Comparison of ENCODE assay signal across 1 cellular context in the genomic region with DNA sequence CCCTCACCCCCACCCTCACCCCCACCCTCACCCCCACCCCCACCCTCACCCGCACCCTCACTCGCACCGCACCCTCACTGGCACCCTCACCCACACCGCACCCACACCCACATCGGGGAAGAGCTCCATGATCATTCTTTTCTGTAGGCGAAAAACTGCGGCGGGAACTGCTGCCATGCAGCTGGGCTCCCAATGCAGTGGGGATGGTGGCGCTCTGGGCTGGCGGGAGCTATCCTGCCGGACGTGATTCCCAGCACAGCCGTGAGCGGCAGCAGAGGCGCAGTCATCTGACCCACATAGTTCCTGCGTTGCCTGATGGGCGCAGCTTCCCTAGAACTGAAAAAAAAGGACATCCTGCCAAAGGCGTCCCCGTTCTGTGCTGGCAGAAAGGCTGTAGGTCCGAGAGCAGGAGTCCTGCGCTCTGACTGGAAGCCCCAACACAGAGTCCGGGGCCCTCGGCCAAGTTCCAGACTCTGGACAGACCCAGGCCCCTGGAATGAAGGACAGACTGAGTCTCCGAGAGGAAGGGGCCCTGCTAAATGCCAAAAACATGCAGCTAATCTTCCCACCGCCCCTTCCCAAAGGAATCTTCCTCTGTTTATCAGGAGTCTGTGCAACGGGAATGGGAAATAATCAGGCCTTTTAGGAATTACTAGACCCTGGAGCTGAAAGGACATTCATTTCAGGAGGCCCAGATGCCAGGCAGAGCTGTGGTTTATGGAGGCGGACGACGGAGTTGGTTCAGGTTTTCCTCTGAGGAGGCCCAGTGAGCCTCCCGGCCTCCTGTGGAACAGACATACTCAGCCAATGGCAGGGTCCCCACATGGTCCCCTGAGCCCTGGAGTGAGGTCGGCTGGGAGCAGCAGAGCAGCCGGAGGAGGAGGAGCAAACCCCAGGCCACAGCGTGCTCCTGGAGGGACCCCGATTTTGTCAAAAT.
TF ChIP-seq lines count a peak whose summit lies in the region.

No MANE protein-coding gene starts in this region.

TF ChIP-seq in HepG2, 621 proteins besides CTCF, POLR2A, EP300 and RAD21 (continued from another document and continues in another):
- TF ChIP-seq, protein P1, sequence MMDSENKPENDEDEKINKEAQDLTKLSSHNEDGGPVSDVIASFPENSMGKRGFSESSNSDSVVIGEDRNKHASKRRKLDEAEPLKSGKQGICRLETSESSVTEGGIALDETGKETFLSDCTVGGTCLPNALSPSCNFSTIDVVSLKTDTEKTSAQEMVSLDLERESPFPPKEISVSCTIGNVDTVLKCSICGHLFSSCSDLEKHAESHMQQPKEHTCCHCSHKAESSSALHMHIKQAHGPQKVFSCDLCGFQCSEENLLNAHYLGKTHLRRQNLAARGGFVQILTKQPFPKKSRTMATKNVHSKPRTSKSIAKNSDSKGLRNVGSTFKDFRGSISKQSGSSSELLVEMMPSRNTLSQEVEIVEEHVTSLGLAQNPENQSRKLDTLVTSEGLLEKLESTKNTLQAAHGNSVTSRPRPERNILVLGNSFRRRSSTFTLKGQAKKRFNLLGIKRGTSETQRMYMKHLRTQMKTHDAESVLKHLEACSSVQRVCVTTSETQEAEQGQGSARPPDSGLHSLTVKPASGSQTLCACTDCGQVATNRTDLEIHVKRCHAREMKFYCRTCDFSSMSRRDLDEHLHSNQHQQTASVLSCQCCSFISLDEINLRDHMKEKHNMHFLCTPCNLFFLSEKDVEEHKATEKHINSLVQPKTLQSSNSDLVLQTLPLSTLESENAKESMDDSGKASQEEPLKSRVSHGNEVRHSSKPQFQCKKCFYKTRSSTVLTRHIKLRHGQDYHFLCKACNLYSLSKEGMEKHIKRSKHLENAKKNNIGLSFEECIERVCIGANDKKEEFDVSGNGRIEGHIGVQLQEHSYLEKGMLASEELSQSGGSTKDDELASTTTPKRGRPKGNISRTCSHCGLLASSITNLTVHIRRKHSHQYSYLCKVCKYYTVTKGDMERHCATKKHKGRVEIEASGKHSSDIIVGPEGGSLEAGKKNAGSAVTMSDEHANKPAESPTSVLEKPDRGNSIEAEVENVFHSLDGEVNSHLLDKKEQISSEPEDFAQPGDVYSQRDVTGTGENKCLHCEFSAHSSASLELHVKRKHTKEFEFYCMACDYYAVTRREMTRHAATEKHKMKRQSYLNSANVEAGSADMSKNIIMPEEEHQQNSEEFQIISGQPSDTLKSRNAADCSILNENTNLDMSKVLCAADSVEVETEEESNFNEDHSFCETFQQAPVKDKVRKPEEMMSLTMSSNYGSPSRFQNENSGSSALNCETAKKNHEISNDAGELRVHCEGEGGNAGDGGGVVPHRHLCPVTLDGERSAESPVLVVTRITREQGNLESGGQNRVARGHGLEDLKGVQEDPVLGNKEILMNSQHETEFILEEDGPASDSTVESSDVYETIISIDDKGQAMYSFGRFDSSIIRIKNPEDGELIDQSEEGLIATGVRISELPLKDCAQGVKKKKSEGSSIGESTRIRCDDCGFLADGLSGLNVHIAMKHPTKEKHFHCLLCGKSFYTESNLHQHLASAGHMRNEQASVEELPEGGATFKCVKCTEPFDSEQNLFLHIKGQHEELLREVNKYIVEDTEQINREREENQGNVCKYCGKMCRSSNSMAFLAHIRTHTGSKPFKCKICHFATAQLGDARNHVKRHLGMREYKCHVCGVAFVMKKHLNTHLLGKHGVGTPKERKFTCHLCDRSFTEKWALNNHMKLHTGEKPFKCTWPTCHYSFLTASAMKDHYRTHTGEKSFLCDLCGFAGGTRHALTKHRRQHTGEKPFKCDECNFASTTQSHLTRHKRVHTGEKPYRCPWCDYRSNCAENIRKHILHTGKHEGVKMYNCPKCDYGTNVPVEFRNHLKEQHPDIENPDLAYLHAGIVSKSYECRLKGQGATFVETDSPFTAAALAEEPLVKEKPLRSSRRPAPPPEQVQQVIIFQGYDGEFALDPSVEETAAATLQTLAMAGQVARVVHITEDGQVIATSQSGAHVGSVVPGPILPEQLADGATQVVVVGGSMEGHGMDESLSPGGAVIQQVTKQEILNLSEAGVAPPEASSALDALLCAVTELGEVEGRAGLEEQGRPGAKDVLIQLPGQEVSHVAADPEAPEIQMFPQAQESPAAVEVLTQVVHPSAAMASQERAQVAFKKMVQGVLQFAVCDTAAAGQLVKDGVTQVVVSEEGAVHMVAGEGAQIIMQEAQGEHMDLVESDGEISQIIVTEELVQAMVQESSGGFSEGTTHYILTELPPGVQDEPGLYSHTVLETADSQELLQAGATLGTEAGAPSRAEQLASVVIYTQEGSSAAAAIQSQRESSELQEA (CRISPR knock-in tag; IDR thresholded peaks at IDR 0.05; ENCODE audit: not compliant biosample characterization): peak; percentile 15
- TF ChIP-seq RXRA (CRISPR knock-in tag; IDR thresholded peaks at IDR 0.05): peak; percentile 60; the same call in 1 of the 2 replicates
- TF ChIP-seq SP5 (CRISPR knock-in tag; IDR thresholded peaks at IDR 0.05; ENCODE audit: borderline replicate concordance, low read depth): no peak
- TF ChIP-seq NFYB (CRISPR knock-in tag; IDR thresholded peaks at IDR 0.05): no peak; the same call in 1 of the 2 replicates
- TF ChIP-seq, protein P2, sequence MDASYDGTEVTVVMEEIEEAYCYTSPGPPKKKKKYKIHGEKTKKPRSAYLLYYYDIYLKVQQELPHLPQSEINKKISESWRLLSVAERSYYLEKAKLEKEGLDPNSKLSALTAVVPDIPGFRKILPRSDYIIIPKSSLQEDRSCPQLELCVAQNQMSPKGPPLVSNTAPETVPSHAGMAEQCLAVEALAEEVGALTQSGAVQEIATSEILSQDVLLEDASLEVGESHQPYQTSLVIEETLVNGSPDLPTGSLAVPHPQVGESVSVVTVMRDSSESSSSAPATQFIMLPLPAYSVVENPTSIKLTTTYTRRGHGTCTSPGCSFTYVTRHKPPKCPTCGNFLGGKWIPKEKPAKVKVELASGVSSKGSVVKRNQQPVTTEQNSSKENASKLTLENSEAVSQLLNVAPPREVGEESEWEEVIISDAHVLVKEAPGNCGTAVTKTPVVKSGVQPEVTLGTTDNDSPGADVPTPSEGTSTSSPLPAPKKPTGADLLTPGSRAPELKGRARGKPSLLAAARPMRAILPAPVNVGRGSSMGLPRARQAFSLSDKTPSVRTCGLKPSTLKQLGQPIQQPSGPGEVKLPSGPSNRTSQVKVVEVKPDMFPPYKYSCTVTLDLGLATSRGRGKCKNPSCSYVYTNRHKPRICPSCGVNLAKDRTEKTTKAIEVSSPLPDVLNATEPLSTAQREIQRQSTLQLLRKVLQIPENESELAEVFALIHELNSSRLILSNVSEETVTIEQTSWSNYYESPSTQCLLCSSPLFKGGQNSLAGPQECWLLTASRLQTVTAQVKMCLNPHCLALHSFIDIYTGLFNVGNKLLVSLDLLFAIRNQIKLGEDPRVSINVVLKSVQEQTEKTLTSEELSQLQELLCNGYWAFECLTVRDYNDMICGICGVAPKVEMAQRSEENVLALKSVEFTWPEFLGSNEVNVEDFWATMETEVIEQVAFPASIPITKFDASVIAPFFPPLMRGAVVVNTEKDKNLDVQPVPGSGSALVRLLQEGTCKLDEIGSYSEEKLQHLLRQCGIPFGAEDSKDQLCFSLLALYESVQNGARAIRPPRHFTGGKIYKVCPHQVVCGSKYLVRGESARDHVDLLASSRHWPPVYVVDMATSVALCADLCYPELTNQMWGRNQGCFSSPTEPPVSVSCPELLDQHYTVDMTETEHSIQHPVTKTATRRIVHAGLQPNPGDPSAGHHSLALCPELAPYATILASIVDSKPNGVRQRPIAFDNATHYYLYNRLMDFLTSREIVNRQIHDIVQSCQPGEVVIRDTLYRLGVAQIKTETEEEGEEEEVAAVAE (CRISPR knock-in tag; IDR thresholded peaks at IDR 0.05; ENCODE audit: borderline replicate concordance): peak; percentile 22; the same call in 1 of the 2 replicates
- TF ChIP-seq ZNF619 (CRISPR knock-in tag; IDR thresholded peaks at IDR 0.05): 0 out of 2 replicates have a peak, but pooled peaks have one; percentile 74
- TF ChIP-seq, protein P3, sequence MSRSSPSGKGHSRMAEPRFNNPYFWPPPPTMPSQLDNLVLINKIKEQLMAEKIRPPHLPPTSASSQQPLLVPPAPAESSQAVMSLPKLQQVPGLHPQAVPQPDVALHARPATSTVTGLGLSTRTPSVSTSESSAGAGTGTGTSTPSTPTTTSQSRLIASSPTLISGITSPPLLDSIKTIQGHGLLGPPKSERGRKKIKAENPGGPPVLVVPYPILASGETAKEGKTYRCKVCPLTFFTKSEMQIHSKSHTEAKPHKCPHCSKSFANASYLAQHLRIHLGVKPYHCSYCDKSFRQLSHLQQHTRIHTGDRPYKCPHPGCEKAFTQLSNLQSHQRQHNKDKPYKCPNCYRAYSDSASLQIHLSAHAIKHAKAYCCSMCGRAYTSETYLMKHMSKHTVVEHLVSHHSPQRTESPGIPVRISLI (CRISPR knock-in tag; IDR thresholded peaks at IDR 0.05; ENCODE audit: borderline replicate concordance): peak; percentile 94
- TF ChIP-seq ZNF44 (CRISPR knock-in tag; IDR thresholded peaks at IDR 0.05): no peak
- TF ChIP-seq, protein P4, sequence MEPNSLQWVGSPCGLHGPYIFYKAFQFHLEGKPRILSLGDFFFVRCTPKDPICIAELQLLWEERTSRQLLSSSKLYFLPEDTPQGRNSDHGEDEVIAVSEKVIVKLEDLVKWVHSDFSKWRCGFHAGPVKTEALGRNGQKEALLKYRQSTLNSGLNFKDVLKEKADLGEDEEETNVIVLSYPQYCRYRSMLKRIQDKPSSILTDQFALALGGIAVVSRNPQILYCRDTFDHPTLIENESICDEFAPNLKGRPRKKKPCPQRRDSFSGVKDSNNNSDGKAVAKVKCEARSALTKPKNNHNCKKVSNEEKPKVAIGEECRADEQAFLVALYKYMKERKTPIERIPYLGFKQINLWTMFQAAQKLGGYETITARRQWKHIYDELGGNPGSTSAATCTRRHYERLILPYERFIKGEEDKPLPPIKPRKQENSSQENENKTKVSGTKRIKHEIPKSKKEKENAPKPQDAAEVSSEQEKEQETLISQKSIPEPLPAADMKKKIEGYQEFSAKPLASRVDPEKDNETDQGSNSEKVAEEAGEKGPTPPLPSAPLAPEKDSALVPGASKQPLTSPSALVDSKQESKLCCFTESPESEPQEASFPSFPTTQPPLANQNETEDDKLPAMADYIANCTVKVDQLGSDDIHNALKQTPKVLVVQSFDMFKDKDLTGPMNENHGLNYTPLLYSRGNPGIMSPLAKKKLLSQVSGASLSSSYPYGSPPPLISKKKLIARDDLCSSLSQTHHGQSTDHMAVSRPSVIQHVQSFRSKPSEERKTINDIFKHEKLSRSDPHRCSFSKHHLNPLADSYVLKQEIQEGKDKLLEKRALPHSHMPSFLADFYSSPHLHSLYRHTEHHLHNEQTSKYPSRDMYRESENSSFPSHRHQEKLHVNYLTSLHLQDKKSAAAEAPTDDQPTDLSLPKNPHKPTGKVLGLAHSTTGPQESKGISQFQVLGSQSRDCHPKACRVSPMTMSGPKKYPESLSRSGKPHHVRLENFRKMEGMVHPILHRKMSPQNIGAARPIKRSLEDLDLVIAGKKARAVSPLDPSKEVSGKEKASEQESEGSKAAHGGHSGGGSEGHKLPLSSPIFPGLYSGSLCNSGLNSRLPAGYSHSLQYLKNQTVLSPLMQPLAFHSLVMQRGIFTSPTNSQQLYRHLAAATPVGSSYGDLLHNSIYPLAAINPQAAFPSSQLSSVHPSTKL (CRISPR knock-in tag; IDR thresholded peaks at IDR 0.05): peak; percentile 70
- TF ChIP-seq ZNF484 (CRISPR knock-in tag; IDR thresholded peaks at IDR 0.05; ENCODE audit: borderline replicate concordance, low read depth): no peak
- TF ChIP-seq ZMYM3 (CRISPR knock-in tag; IDR thresholded peaks at IDR 0.05): peak; percentile 53
- TF ChIP-seq ZNF7 (CRISPR knock-in tag; IDR thresholded peaks at IDR 0.05): no peak
- TF ChIP-seq, protein P5, sequence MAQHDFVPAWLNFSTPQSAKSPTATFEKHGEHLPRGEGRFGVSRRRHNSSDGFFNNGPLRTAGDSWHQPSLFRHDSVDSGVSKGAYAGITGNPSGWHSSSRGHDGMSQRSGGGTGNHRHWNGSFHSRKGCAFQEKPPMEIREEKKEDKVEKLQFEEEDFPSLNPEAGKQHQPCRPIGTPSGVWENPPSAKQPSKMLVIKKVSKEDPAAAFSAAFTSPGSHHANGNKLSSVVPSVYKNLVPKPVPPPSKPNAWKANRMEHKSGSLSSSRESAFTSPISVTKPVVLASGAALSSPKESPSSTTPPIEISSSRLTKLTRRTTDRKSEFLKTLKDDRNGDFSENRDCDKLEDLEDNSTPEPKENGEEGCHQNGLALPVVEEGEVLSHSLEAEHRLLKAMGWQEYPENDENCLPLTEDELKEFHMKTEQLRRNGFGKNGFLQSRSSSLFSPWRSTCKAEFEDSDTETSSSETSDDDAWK (CRISPR knock-in tag; IDR thresholded peaks at IDR 0.05): no peak
- TF ChIP-seq KLF15 (CRISPR knock-in tag; IDR thresholded peaks at IDR 0.05; ENCODE audit: borderline replicate concordance): no peak
- TF ChIP-seq ZBTB21 (CRISPR knock-in tag; IDR thresholded peaks at IDR 0.05): no peak
- TF ChIP-seq ZC3H13 (CRISPR knock-in tag; IDR thresholded peaks at IDR 0.05): peak; percentile 77; the same call in 1 of the 2 replicates
- TF ChIP-seq, protein P6, sequence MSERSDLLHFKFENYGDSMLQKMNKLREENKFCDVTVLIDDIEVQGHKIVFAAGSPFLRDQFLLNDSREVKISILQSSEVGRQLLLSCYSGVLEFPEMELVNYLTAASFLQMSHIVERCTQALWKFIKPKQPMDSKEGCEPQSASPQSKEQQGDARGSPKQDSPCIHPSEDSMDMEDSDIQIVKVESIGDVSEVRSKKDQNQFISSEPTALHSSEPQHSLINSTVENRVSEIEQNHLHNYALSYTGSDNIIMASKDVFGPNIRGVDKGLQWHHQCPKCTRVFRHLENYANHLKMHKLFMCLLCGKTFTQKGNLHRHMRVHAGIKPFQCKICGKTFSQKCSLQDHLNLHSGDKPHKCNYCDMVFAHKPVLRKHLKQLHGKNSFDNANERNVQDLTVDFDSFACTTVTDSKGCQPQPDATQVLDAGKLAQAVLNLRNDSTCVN (CRISPR knock-in tag; IDR thresholded peaks at IDR 0.05; ENCODE audit: borderline replicate concordance): no peak
- TF ChIP-seq GABPB1 (CRISPR knock-in tag; IDR thresholded peaks at IDR 0.05): peak; percentile 69
- no peak for TF ChIP-seq ZNF253 (CRISPR knock-in tag; IDR thresholded peaks at IDR 0.05; ENCODE audit: borderline replicate concordance)
- TF ChIP-seq, protein P7, sequence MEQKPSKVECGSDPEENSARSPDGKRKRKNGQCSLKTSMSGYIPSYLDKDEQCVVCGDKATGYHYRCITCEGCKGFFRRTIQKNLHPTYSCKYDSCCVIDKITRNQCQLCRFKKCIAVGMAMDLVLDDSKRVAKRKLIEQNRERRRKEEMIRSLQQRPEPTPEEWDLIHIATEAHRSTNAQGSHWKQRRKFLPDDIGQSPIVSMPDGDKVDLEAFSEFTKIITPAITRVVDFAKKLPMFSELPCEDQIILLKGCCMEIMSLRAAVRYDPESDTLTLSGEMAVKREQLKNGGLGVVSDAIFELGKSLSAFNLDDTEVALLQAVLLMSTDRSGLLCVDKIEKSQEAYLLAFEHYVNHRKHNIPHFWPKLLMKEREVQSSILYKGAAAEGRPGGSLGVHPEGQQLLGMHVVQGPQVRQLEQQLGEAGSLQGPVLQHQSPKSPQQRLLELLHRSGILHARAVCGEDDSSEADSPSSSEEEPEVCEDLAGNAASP (CRISPR knock-in tag; IDR thresholded peaks at IDR 0.05; ENCODE audit: borderline replicate concordance): peak; percentile 60
- no peak for TF ChIP-seq TAF15 (IDR thresholded peaks at IDR 0.05; ENCODE audit: low read depth, low read length, poor library complexity, severe bottlenecking)
- TF ChIP-seq FOXA1 (IDR thresholded peaks at IDR 0.05): no peak
- no peak for TF ChIP-seq FOXA1 (CRISPR knock-in tag; IDR thresholded peaks at IDR 0.05)
- TF ChIP-seq, protein P8, sequence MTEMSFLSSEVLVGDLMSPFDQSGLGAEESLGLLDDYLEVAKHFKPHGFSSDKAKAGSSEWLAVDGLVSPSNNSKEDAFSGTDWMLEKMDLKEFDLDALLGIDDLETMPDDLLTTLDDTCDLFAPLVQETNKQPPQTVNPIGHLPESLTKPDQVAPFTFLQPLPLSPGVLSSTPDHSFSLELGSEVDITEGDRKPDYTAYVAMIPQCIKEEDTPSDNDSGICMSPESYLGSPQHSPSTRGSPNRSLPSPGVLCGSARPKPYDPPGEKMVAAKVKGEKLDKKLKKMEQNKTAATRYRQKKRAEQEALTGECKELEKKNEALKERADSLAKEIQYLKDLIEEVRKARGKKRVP (CRISPR knock-in tag; IDR thresholded peaks at IDR 0.05): no peak
- TF ChIP-seq ZNF230 (CRISPR knock-in tag; IDR thresholded peaks at IDR 0.05): 0 out of 2 replicates have a peak, but pooled peaks have one; percentile 50
